1 cellular context compared by ENCODE assay signal in genomic region chr2:239239607-239240479, GRCh38.
TF ChIP-seq lines count a peak whose summit lies in the region.

No MANE protein-coding gene starts in this region.

TF ChIP-seq in GM23338, 12 proteins besides CTCF, POLR2A, EP300 and RAD21 (continued from another document):
- no peak for TF ChIP-seq REST (IDR thresholded peaks at IDR 0.05; ENCODE audit: unreplicated experiment)
- TF ChIP-seq ZNF114 (CRISPR knock-in tag; IDR thresholded peaks at IDR 0.05): no peak
- TF ChIP-seq EZH2 (IDR thresholded peaks at IDR 0.05; ENCODE audit: low read depth, unreplicated experiment): no peak
- no peak for TF ChIP-seq ETS1 (IDR thresholded peaks at IDR 0.05)
- TF ChIP-seq CREB1 (CRISPR knock-in tag; IDR thresholded peaks at IDR 0.05; ENCODE audit: low read depth): no peak
- TF ChIP-seq EZH2phosphoT487 (IDR thresholded peaks at IDR 0.05; ENCODE audit: unreplicated experiment): no peak
- no peak for TF ChIP-seq ZNF331 (CRISPR knock-in tag; IDR thresholded peaks at IDR 0.05; ENCODE audit: low read depth)
- TF ChIP-seq NANOG (IDR thresholded peaks at IDR 0.05; ENCODE audit: borderline replicate concordance): no peak
- TF ChIP-seq STAT1 (IDR thresholded peaks at IDR 0.05; ENCODE audit: unreplicated experiment): no peak
- TF ChIP-seq POLR2AphosphoS5 (IDR thresholded peaks at IDR 0.05; ENCODE audit: low read depth): no peak
